In genomic region chr4:40280586-40280985, GRCh38 we compare ENCODE assay signal across 1 cellular context.
TF ChIP-seq lines count a peak whose summit lies in the region.

No MANE protein-coding gene starts in this region.

TF ChIP-seq in GM12878, 131 proteins besides CTCF, POLR2A, EP300 and RAD21:
- TF ChIP-seq ZNF207 (IDR thresholded peaks at IDR 0.05; ENCODE audit: borderline replicate concordance) (no peak), SMC3 (IDR thresholded peaks at IDR 0.05; ENCODE audit: borderline replicate concordance, low read length) (no peak), RUNX3 (IDR thresholded peaks at IDR 0.05; ENCODE audit: low read length) (peak; percentile 41; the same call in 1 of the 2 replicates), CEBPB (IDR thresholded peaks at IDR 0.05; ENCODE audit: borderline replicate concordance in 1 of 2, low read depth in 2 of 2, low read length in 2 of 2) (no peak)
